1 cellular context compared by ENCODE assay signal in genomic region chr19:1065606-1066109, GRCh38.
TF ChIP-seq lines count a peak whose summit lies in the region.

No MANE protein-coding gene starts in this region.

TF ChIP-seq in HepG2, 621 proteins besides CTCF, POLR2A, EP300 and RAD21 (continued from another document):
- TF ChIP-seq FOXP1 (IDR thresholded peaks at IDR 0.05) (no peak), FOXP1 (CRISPR knock-in tag; IDR thresholded peaks at IDR 0.05) (no peak), RORA (CRISPR knock-in tag; IDR thresholded peaks at IDR 0.05) (no peak), IKZF4 (CRISPR knock-in tag; IDR thresholded peaks at IDR 0.05; ENCODE audit: borderline replicate concordance, low read depth, not compliant biosample characterization) (peak; percentile 15), TBX3 (IDR thresholded peaks at IDR 0.05; ENCODE audit: borderline replicate concordance) (no peak), ZNF343 (CRISPR knock-in tag; IDR thresholded peaks at IDR 0.05) (0 out of 2 replicates have a peak, but pooled peaks have one; percentile 18), TAF15 (IDR thresholded peaks at IDR 0.05; ENCODE audit: low read depth, low read length, poor library complexity, severe bottlenecking) (no peak), SSRP1 (CRISPR knock-in tag; IDR thresholded peaks at IDR 0.05) (no peak), FOXJ3 (CRISPR knock-in tag; IDR thresholded peaks at IDR 0.05; ENCODE audit: borderline replicate concordance) (no peak), CHD4 (IDR thresholded peaks at IDR 0.05; ENCODE audit: borderline replicate concordance, low read length) (no peak), TCF12 (IDR thresholded peaks at IDR 0.05) (no peak), TCF12 (CRISPR knock-in tag; IDR thresholded peaks at IDR 0.05) (no peak), CBX2 (IDR thresholded peaks at IDR 0.05; ENCODE audit: low read depth, low read length) (no peak), CBX2 (CRISPR knock-in tag; IDR thresholded peaks at IDR 0.05; ENCODE audit: low read depth) (no peak), HNF4A (CRISPR knock-in tag; IDR thresholded peaks at IDR 0.05) (no peak), SAP130 (CRISPR knock-in tag; IDR thresholded peaks at IDR 0.05; ENCODE audit: low read depth) (no peak; the same call in 1 of the 2 replicates), NFRKB (IDR thresholded peaks at IDR 0.05) (no peak), HNRNPL (IDR thresholded peaks at IDR 0.05; ENCODE audit: low read depth, low read length) (no peak), ZXDC (CRISPR knock-in tag; IDR thresholded peaks at IDR 0.05) (no peak), ZZZ3 (CRISPR knock-in tag; IDR thresholded peaks at IDR 0.05; ENCODE audit: borderline replicate concordance) (no peak), ZNF629 (CRISPR knock-in tag; conservative IDR thresholded peaks at IDR 0.05) (no peak), ZBED4 (CRISPR knock-in tag; IDR thresholded peaks at IDR 0.05; ENCODE audit: borderline replicate concordance) (no peak), ELF3 (CRISPR knock-in tag; IDR thresholded peaks at IDR 0.05) (no peak; the same call in 1 of the 2 replicates), LCORL (IDR thresholded peaks at IDR 0.05) (no peak), LCORL (CRISPR knock-in tag; IDR thresholded peaks at IDR 0.05) (no peak), ERF (CRISPR knock-in tag; IDR thresholded peaks at IDR 0.05) (no peak; the same call in 1 of the 2 replicates), ZSCAN31 (CRISPR knock-in tag; IDR thresholded peaks at IDR 0.05; ENCODE audit: low read depth) (no peak), SPEN (CRISPR knock-in tag; IDR thresholded peaks at IDR 0.05; ENCODE audit: low read depth) (no peak), CERS6 (CRISPR knock-in tag; IDR thresholded peaks at IDR 0.05) (no peak), YEATS2 (CRISPR knock-in tag; IDR thresholded peaks at IDR 0.05; ENCODE audit: borderline replicate concordance) (no peak), ZNF672 (CRISPR knock-in tag; IDR thresholded peaks at IDR 0.05) (no peak), NR1H2 (CRISPR knock-in tag; IDR thresholded peaks at IDR 0.05; ENCODE audit: borderline replicate concordance, low read depth) (no peak), ZNF142 (CRISPR knock-in tag; IDR thresholded peaks at IDR 0.05) (no peak), JDP2 (CRISPR knock-in tag; IDR thresholded peaks at IDR 0.05; ENCODE audit: borderline replicate concordance) (no peak), ZNF841 (CRISPR knock-in tag; IDR thresholded peaks at IDR 0.05; ENCODE audit: borderline replicate concordance) (no peak), ZNF451 (CRISPR knock-in tag; IDR thresholded peaks at IDR 0.05) (no peak; the same call in 1 of the 2 replicates), PTBP1 (IDR thresholded peaks at IDR 0.05; ENCODE audit: low read depth, low read length, poor library complexity, severe bottlenecking) (no peak)
- TF ChIP-seq, protein P1, sequence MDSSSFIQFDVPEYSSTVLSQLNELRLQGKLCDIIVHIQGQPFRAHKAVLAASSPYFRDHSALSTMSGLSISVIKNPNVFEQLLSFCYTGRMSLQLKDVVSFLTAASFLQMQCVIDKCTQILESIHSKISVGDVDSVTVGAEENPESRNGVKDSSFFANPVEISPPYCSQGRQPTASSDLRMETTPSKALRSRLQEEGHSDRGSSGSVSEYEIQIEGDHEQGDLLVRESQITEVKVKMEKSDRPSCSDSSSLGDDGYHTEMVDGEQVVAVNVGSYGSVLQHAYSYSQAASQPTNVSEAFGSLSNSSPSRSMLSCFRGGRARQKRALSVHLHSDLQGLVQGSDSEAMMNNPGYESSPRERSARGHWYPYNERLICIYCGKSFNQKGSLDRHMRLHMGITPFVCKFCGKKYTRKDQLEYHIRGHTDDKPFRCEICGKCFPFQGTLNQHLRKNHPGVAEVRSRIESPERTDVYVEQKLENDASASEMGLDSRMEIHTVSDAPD (CRISPR knock-in tag; IDR thresholded peaks at IDR 0.05), result 0 out of 2 replicates have a peak, but pooled peaks have one; percentile 35
- TF ChIP-seq, protein P2, sequence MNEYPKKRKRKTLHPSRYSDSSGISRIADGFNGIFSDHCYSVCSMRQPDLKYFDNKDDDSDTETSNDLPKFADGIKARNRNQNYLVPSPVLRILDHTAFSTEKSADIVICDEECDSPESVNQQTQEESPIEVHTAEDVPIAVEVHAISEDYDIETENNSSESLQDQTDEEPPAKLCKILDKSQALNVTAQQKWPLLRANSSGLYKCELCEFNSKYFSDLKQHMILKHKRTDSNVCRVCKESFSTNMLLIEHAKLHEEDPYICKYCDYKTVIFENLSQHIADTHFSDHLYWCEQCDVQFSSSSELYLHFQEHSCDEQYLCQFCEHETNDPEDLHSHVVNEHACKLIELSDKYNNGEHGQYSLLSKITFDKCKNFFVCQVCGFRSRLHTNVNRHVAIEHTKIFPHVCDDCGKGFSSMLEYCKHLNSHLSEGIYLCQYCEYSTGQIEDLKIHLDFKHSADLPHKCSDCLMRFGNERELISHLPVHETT (CRISPR knock-in tag; conservative IDR thresholded peaks at IDR 0.05), result no peak
- TF ChIP-seq, protein P3, sequence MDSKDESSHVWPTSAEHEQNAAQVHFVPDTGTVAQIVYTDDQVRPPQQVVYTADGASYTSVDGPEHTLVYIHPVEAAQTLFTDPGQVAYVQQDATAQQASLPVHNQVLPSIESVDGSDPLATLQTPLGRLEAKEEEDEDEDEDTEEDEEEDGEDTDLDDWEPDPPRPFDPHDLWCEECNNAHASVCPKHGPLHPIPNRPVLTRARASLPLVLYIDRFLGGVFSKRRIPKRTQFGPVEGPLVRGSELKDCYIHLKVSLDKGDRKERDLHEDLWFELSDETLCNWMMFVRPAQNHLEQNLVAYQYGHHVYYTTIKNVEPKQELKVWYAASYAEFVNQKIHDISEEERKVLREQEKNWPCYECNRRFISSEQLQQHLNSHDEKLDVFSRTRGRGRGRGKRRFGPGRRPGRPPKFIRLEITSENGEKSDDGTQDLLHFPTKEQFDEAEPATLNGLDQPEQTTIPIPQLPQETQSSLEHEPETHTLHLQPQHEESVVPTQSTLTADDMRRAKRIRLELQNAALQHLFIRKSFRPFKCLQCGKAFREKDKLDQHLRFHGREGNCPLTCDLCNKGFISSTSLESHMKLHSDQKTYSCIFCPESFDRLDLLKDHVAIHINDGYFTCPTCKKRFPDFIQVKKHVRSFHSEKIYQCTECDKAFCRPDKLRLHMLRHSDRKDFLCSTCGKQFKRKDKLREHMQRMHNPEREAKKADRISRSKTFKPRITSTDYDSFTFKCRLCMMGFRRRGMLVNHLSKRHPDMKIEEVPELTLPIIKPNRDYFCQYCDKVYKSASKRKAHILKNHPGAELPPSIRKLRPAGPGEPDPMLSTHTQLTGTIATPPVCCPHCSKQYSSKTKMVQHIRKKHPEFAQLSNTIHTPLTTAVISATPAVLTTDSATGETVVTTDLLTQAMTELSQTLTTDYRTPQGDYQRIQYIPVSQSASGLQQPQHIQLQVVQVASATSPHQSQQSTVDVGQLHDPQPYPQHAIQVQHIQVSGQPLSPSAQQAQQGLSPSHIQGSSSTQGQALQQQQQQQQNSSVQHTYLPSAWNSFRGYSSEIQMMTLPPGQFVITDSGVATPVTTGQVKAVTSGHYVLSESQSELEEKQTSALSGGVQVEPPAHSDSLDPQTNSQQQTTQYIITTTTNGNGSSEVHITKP (CRISPR knock-in tag; IDR thresholded peaks at IDR 0.05; ENCODE audit: low read depth), result no peak
